In genomic region chr13:30464496-30465351, GRCh38 we compare ENCODE assay signal across 8 cellular contexts. TPM values are rescaled to one million over a fixed set of nuclear protein-coding genes. Genes with fewer than 3 reads are reported as not detected.
DNase-seq lines count a peak whose midpoint lies in the region; ATAC-seq, FAIRE-seq and TF ChIP-seq lines count a peak whose summit lies in the region.

No MANE protein-coding gene starts in this region.

- no peak overlapping the region for H4K91ac ChIP-seq in H1 (replicated peaks; ENCODE audit: insufficient read length, low read length)

- H2BK15ac ChIP-seq in H1 (ENCODE audit: low read length) (no peak overlapping the region), mesendoderm (replicated peaks; ENCODE audit: low read depth) (no peak overlapping the region)

- FAIRE-seq in H1 (lab: Jason Lieb, UNC), result no peak

- POLR2A ChIA-PET in AG04449 (lab: Yijun Ruan, JAX), result interaction anchor here (0.6 kb wide), 1 partner anchor 122 kb away, joined by 3 read pairs; no protein-coding TSS in a partner anchor
- POLR2A ChIA-PET in H1 (lab: Charles Lee; ENCODE audit: partially characterized antibody), result interaction anchor here (0.6 to 3.7 kb wide), 20 partner anchors 12 to 1735 kb away, joined by 3 to 53 read pairs (median 4); partner anchors contain the start of gene USPL1

- H2BK5ac ChIP-seq in H1 (ENCODE audit: low read depth, low read length), result no peak overlapping the region; the same call in 1 of the 2 replicates
- H2BK5ac ChIP-seq in mesendoderm (ENCODE audit: low read length), result no peak overlapping the region

- H3K79me1 ChIP-seq in H1 (ENCODE audit: low read depth, low read length) (no peaks in the 10 kb centered on the region), mesendoderm (ENCODE audit: low read length) (peaks cover 2% of the 10 kb centered on the region)

- peak overlapping the region; percentile 77 for H3K27ac ChIP-seq in H1 (ENCODE audit: low read depth, low read length)
- H3K27ac ChIP-seq in mesendoderm (ENCODE audit: low read depth, low read length), result peak overlapping the region; percentile 99

- no peak overlapping the region for H3K14ac ChIP-seq in H1 (ENCODE audit: insufficient read length)

- no peaks in the 10 kb centered on the region for H3K9me3 ChIP-seq in H1 (ENCODE audit: insufficient read depth in 2 of 2, low read depth in 1 of 2, low read length in 1 of 2)

- CTCF ChIA-PET in AG04449 (lab: Yijun Ruan, JAX) (interaction anchor here (1.0 kb wide), 1 partner anchor 339 kb away, joined by 4 read pairs; no protein-coding TSS in a partner anchor), H1 (lab: Charles Lee; ENCODE audit: partially characterized antibody) (no interaction called here)

- peaks cover 0 to 11% of the 10 kb centered on the region in 2 experiments for H4K20me1 ChIP-seq in H1 (replicated peaks in 1 of 2; ENCODE audit: control insufficient read depth in 1 of 2, insufficient read depth in 2 of 2, low read length in 2 of 2)

- H3K9ac ChIP-seq in H1 (replicated peaks in 1 of 4; ENCODE audit: extremely low read depth in 1 of 4, low read depth in 3 of 4, low read length in 3 of 4), result peak overlapping the region; percentile 87 to 100 (median 92)
- peak overlapping the region; percentile 92 for H3K9ac ChIP-seq in mesendoderm (ENCODE audit: low read length)

- H3K23ac ChIP-seq in H1 (ENCODE audit: insufficient read length) (no peak overlapping the region), mesendoderm (ENCODE audit: low read length) (peak overlapping the region; percentile 89)

- peaks cover 1% of the 10 kb centered on the region for H3K23me2 ChIP-seq in H1 (ENCODE audit: low read depth, low read length)

- no peak overlapping the region for H2BK20ac ChIP-seq in H1 (ENCODE audit: low read length)

- ATAC-seq in GM18858 (IDR thresholded peaks at IDR 0.05; ENCODE audit: unreplicated experiment) (peak; percentile 6), HG03103 (IDR thresholded peaks at IDR 0.05; ENCODE audit: low read depth, unreplicated experiment) (peak; percentile 21)

- H4K8ac ChIP-seq in H1 (ENCODE audit: extremely low read depth, insufficient read depth, low read length), result peak overlapping the region; percentile 95; the same call in 1 of the 2 replicates
- peak overlapping the region; percentile 95 for H4K8ac ChIP-seq in mesendoderm (ENCODE audit: low read depth, low read length)

- H3K79me2 ChIP-seq in H1 (ENCODE audit: control insufficient read depth in 1 of 2, insufficient read depth in 2 of 2, low read length in 2 of 2) (peaks cover 5 to 30% of the 10 kb centered on the region in 2 experiments), mesendoderm (ENCODE audit: control insufficient read depth, insufficient read depth, low read length) (peaks cover 18% of the 10 kb centered on the region)

- H3K4me1 ChIP-seq in H1 (replicated peaks in 1 of 4; ENCODE audit: control insufficient read depth in 3 of 4, insufficient read depth in 4 of 4, low read length in 3 of 4), result peaks cover 0 to 3% (median 3%) of the 10 kb centered on the region in 4 experiments; a peak in 4 of 7 replicates
- H3K4me1 ChIP-seq in mesendoderm (ENCODE audit: control insufficient read depth, low read depth, low read length), result no peaks in the 10 kb centered on the region

- H3K4ac ChIP-seq in H1 (replicated peaks; ENCODE audit: insufficient read length, low read depth, low read length), result peak overlapping the region; percentile 13
- H3K4ac ChIP-seq in mesendoderm (ENCODE audit: low read depth, low read length), result peak overlapping the region; percentile 99

- H3K18ac ChIP-seq in H1 (ENCODE audit: extremely low read depth, low read length) (no peak overlapping the region), mesendoderm (ENCODE audit: low read length) (peak overlapping the region; percentile 99)

- no peak overlapping the region for H2AFZ ChIP-seq in H1 (ENCODE audit: low read length)

- TF ChIP-seq RAD21 in H1 (IDR thresholded peaks at IDR 0.05 in 1 of 2, conservative IDR thresholded peaks at IDR 0.05 in 1 of 2; ENCODE audit: low read depth in 2 of 2, low read length in 2 of 2), result no peak; a peak in 1 of 4 replicates

- H3K4me2 ChIP-seq in H1 (ENCODE audit: insufficient read depth in 1 of 2, low read depth in 2 of 2, low read length in 2 of 2) (peak overlapping the region; percentile 55 to 66), mesendoderm (ENCODE audit: low read length) (no peak overlapping the region)

- 0 out of 3 replicates have a peak, but pooled peaks of 1 of the 2 experiments have one; percentile 34 for TF ChIP-seq EP300 in H1 (IDR thresholded peaks at IDR 0.05; ENCODE audit: borderline replicate concordance in 1 of 2, low read depth in 2 of 2, low read length in 2 of 2)

- peak overlapping the region; percentile 68 for H3K4me3 ChIP-seq in AG04449 (ENCODE audit: low read depth, low read length)
- peak overlapping the region; percentile 65 to 94 (median 92) for H3K4me3 ChIP-seq in H1 (ENCODE audit: extremely low read depth in 1 of 4, insufficient read depth in 2 of 4, low read depth in 3 of 4, low read length in 4 of 4)
- peak overlapping the region; percentile 97 for H3K4me3 ChIP-seq in mesendoderm (ENCODE audit: low read length)

- 1% methylated on average over 27 of the region's 139 CpGs; no CpG with 5 or more reads in 1 of the 2 experiments for WGBS in H1 (ENCODE audit: extremely low coverage in 1 of 2, insufficient coverage in 1 of 2, insufficient read length in 1 of 2, insufficient replicate concordance in 2 of 2, low coverage in 1 of 2, low lambda C conversion rate in 2 of 2, missing lambda C conversion rate in 1 of 2), 2 experiments
- no CpG with 5 or more reads among the region's 139 CpGs for WGBS in mesendoderm (ENCODE audit: extremely low coverage, insufficient coverage, low lambda C conversion rate)

- 0 out of 3 replicates have a peak, but pooled peaks of 1 of the 2 experiments have one; percentile 41 for TF ChIP-seq POLR2A in H1 (IDR thresholded peaks at IDR 0.05; ENCODE audit: control extremely low read depth in 1 of 2, low read depth in 2 of 2, low read length in 2 of 2)

- H2BK12ac ChIP-seq in H1 (ENCODE audit: low read depth, low read length), result no peak overlapping the region

- no peak for DNase-seq in AG04449 (ENCODE audit: low read depth, low spot score)
- peak; percentile 28 to 90 for DNase-seq in NCI-H526 (lab: John Stamatoyannopoulos, UW)
- peak; percentile 48 to 57 (median 57) for DNase-seq in activated CD8-positive, alpha-beta memory T cell treated with anti-CD3 and anti-CD28 coated beads for 48 hours (ENCODE audit: low read depth in 2 of 3, low spot score in 2 of 3)
- peak in 1 of 2 experiments; percentile 56 for DNase-seq in H1 (ENCODE audit: low read depth in 1 of 2, low spot score in 2 of 2)
- peak; percentile 82 for DNase-seq in mesendoderm
- DNase-seq in stimulated activated CD8-positive, alpha-beta memory T cell treated with anti-CD3 and anti-CD28 coated beads, Interleukin-15, amount 100 ng/mL, for 24 hours (ENCODE audit: low read depth), result peak; percentile 55

- H3K36me3 ChIP-seq in H1 (ENCODE audit: control insufficient read depth in 2 of 4, insufficient read depth in 4 of 4, low read length in 3 of 4), result peaks cover 4 to 28% (median 22%) of the 10 kb centered on the region in 4 experiments
- peaks cover 5% of the 10 kb centered on the region for H3K36me3 ChIP-seq in mesendoderm (ENCODE audit: control insufficient read depth, insufficient read depth, low read length)

- TF ChIP-seq CTCF in AG04449 (IDR thresholded peaks at IDR 0.05; ENCODE audit: insufficient read depth, low read length, missing control alignments), result no peak
- TF ChIP-seq CTCF in H1 (IDR thresholded peaks at IDR 0.05; ENCODE audit: control extremely low read depth in 1 of 3, insufficient read depth in 1 of 3, low read depth in 1 of 3, low read length in 3 of 3), result no peak

- no peak overlapping the region for H2AK5ac ChIP-seq in H1 (ENCODE audit: low read depth, low read length)
- H2AK5ac ChIP-seq in mesendoderm (ENCODE audit: low read length), result no peak overlapping the region

- H3K56ac ChIP-seq in H1 (replicated peaks; ENCODE audit: insufficient read length, low read depth, low read length) (no peak overlapping the region), mesendoderm (ENCODE audit: low read length) (peak overlapping the region; percentile 95)

- no peak overlapping the region for H2BK120ac ChIP-seq in H1 (replicated peaks; ENCODE audit: low read depth, low read length)
- peak overlapping the region; percentile 85 for H2BK120ac ChIP-seq in mesendoderm (ENCODE audit: low read depth, low read length)

- H3K27me3 ChIP-seq in H1 (replicated peaks in 1 of 4; ENCODE audit: control insufficient read depth in 3 of 4, extremely low read depth in 1 of 4, insufficient read depth in 3 of 4, low read length in 3 of 4) (no peaks in the 10 kb centered on the region), mesendoderm (ENCODE audit: insufficient read depth, low read length, poor library complexity) (no peaks in the 10 kb centered on the region)

- H4K5ac ChIP-seq in H1 (ENCODE audit: insufficient read length, low read depth, low read length) (peak overlapping the region; percentile 43), mesendoderm (ENCODE audit: low read length) (no peak overlapping the region)

TF ChIP-seq in H1, 55 proteins besides CTCF, POLR2A, EP300 and RAD21 (continues in another document):
- no peak for TF ChIP-seq RFX5 (IDR thresholded peaks at IDR 0.05; ENCODE audit: borderline replicate concordance, low read depth, low read length)
- TF ChIP-seq EGR1 (IDR thresholded peaks at IDR 0.05; ENCODE audit: borderline replicate concordance, low read depth, low read length), result peak; percentile 49; the same call in 1 of the 2 replicates

RNA-seq across cellular contexts. Expression of gene HMGB1, which starts 1.0 kb away (rescaled TPM):
- 757 and 776 TPM in 2 replicates for total RNA-seq in H1 (2021; fragmentation: NEBNext Ultra II Directional; extraction: Animal tissue kit (Norgen Biotek cat#: 25700))
- polyA plus RNA-seq in H1 (2011; rRNA removed), result 67.8 and 123 TPM in 2 replicates
- 303 TPM for polyA plus RNA-seq in H1 (2011; cell fraction: cytosol; rRNA removed)
- polyA plus RNA-seq in H1 (2011; cell fraction: nucleus; rRNA removed), result 62.1 TPM
- polyA plus RNA-seq in H1 (2012, experiment 1 of 2), result 583 to 967 TPM (median 661 TPM) in 4 replicates
- polyA plus RNA-seq in H1 (2012, experiment 2 of 2), result 172 TPM
- polyA plus RNA-seq in H1 (2013, experiment 1 of 2), result 859 TPM
- polyA plus RNA-seq in H1 (2013, experiment 2 of 2), result 868 TPM
- 56.3 and 62.2 TPM in 2 replicates for polyA minus RNA-seq in H1 (2011; rRNA and poly(A)+ RNA removed)
- polyA minus RNA-seq in H1 (2011; cell fraction: cytosol; rRNA and poly(A)+ RNA removed), result 212 TPM
- polyA minus RNA-seq in H1 (2011; cell fraction: nucleus; rRNA and poly(A)+ RNA removed), result 96.1 TPM
- 1,185 TPM for polyA plus RNA-seq in mesendoderm (2013, experiment 1 of 2)
- polyA plus RNA-seq in mesendoderm (2013, experiment 2 of 2), result 1,186 TPM

RNA-seq across cellular contexts. Expression of gene UBE2L5, which starts 42.4 kb away (rescaled TPM):
- 0.21 TPM in 1 of 2 replicates, not detected in the other for total RNA-seq in H1 (2021; fragmentation: NEBNext Ultra II Directional; extraction: Animal tissue kit (Norgen Biotek cat#: 25700))
- not detected in 2 replicates for polyA plus RNA-seq in H1 (2011; rRNA removed)
- polyA plus RNA-seq in H1 (2011; cell fraction: cytosol; rRNA removed), result 0.10 TPM
- 0.07 TPM for polyA plus RNA-seq in H1 (2011; cell fraction: nucleus; rRNA removed)
- polyA plus RNA-seq in H1 (2012, experiment 1 of 2), result 0.52 to 0.81 TPM in 2 of 4 replicates, not detected in the others
- not detected for polyA plus RNA-seq in H1 (2012, experiment 2 of 2)
- 0.28 TPM for polyA plus RNA-seq in H1 (2013, experiment 1 of 2)
- polyA plus RNA-seq in H1 (2013, experiment 2 of 2), result 0.15 TPM
- polyA minus RNA-seq in H1 (2011; rRNA and poly(A)+ RNA removed), result not detected in 2 replicates
- polyA minus RNA-seq in H1 (2011; cell fraction: cytosol; rRNA and poly(A)+ RNA removed), result not detected
- not detected for polyA minus RNA-seq in H1 (2011; cell fraction: nucleus; rRNA and poly(A)+ RNA removed)
- 0.15 TPM for polyA plus RNA-seq in mesendoderm (2013, experiment 1 of 2)
- not detected for polyA plus RNA-seq in mesendoderm (2013, experiment 2 of 2)
